11 cellular contexts compared by ENCODE assay signal in genomic region chr7:134789967-134790685, GRCh38. TPM values are rescaled to one million over a fixed set of nuclear protein-coding genes. Genes with fewer than 3 reads are reported as not detected.
A peak's percentile ranks its signal among the peaks of the same experiment; 100 is the strongest.
DNase-seq lines count a peak whose midpoint lies in the region; ATAC-seq, FAIRE-seq and TF ChIP-seq lines count a peak whose summit lies in the region.
"Had no signal": no experiment of that assay in that cellular context is flagged by ENCODE, and none has a peak within 500 bp of the region (broad histone marks: within the 10 kb centered on the region; RNA-seq: fewer than 3 reads in every experiment).

No MANE protein-coding gene starts in this region.

- H4K20me1 ChIP-seq in GM23338 (replicated peaks; ENCODE audit: insufficient read depth): no peaks in the 10 kb centered on the region
- no peaks in the 10 kb centered on the region for H4K20me1 ChIP-seq in GM12878 (ENCODE audit: control insufficient read depth, insufficient read depth)

- peak; percentile 20 for ATAC-seq in GM23338
- ATAC-seq in GM12878: peak; percentile 52; the same call in 2 of the 3 replicates
- ATAC-seq in left lobe of liver: peak; percentile 56
- no peak for ATAC-seq in stimulated activated memory B cell treated with anti-CD40 and anti-IgM and Interleukin-4, amounts not matched to agents 10 μg/mL and 1 μg/mL and 100 μg/mL, for 72 hours

- H3K79me2 ChIP-seq in GM23338 (replicated peaks; ENCODE audit: insufficient read depth): peaks cover 100% of the 10 kb centered on the region
- H3K79me2 ChIP-seq in GM12878 (ENCODE audit: control insufficient read depth, insufficient read depth, low read length): no peaks in the 10 kb centered on the region

- in situ Hi-C loops in GM12878 (cut with MboI): no loop called here

- TF ChIP-seq CTCF in GM23338 (conservative IDR thresholded peaks at IDR 0.05; ENCODE audit: low read depth in 2 of 2) (no peak), GM12878 (IDR thresholded peaks at IDR 0.05 in 2 of 3, conservative IDR thresholded peaks at IDR 0.05 in 1 of 3; ENCODE audit: control insufficient read depth in 2 of 3, extremely low read depth in 1 of 3, insufficient read depth in 1 of 3, low read depth in 3 of 3, low read length in 3 of 3) (no peak)

- no peak overlapping the region for H2AFZ ChIP-seq in GM23338
- H2AFZ ChIP-seq in GM12878 (ENCODE audit: control insufficient read depth, low read depth, low read length): no peak overlapping the region

- FAIRE-seq in GM12878 (lab: Jason Lieb, UNC) (no peak), small intestine (lab: Jason Lieb, UNC) (no peak)

- no peak overlapping the region for H3K4me3 ChIP-seq in GM23338
- no peak overlapping the region for H3K4me3 ChIP-seq in GM12878
- no peak overlapping the region for H3K4me3 ChIP-seq in small intestine (ENCODE audit: low read depth in 1 of 2, low read length in 2 of 2)

- H3K36me3 Mint-ChIP-seq in GM23338 (ENCODE audit: low read depth): peaks cover 37% of the 10 kb centered on the region
- no peaks in the 10 kb centered on the region for H3K36me3 Mint-ChIP-seq in stimulated activated memory B cell treated with anti-CD40 and anti-IgM and Interleukin-4, amounts not matched to agents 10 μg/mL and 1 μg/mL and 100 μg/mL, for 72 hours

- no peak overlapping the region for H3K4me3 Mint-ChIP-seq in GM23338
- no peak overlapping the region for H3K4me3 Mint-ChIP-seq in stimulated activated memory B cell treated with anti-CD40 and anti-IgM and Interleukin-4, amounts not matched to agents 10 μg/mL and 1 μg/mL and 100 μg/mL, for 72 hours

- H3K27ac Mint-ChIP-seq in GM23338: no peak overlapping the region; the same call in none of the 2 replicates
- H3K27ac Mint-ChIP-seq in stimulated activated memory B cell treated with anti-CD40 and anti-IgM and Interleukin-4, amounts not matched to agents 10 μg/mL and 1 μg/mL and 100 μg/mL, for 72 hours: no peak overlapping the region

- no peak for TF ChIP-seq EP300 in GM12878 (IDR thresholded peaks at IDR 0.05; ENCODE audit: borderline replicate concordance in 1 of 2, control insufficient read depth in 1 of 2, low read depth in 2 of 2, low read length in 2 of 2)

- H3K27me3 Mint-ChIP-seq in GM23338 (ENCODE audit: insufficient read depth, low read depth, poor library complexity): peaks cover 5% of the 10 kb centered on the region
- H3K27me3 Mint-ChIP-seq in stimulated activated memory B cell treated with anti-CD40 and anti-IgM and Interleukin-4, amounts not matched to agents 10 μg/mL and 1 μg/mL and 100 μg/mL, for 72 hours: peaks cover 15% of the 10 kb centered on the region

- RAD21 ChIA-PET in GM12878 (lab: Charles Lee; ENCODE audit: unreplicated experiment): no interaction called here

- TF ChIP-seq RAD21 in GM12878 (IDR thresholded peaks at IDR 0.05; ENCODE audit: insufficient read depth, low read depth, low read length): no peak

- CTCF ChIA-PET in GM12878 (lab: Yijun Ruan, JAX): interaction anchor here (0.8 to 2.2 kb wide), 4 partner anchors 23 to 276 kb away, joined by 3 to 6 read pairs (median 4); no protein-coding TSS in a partner anchor

- H3K4me1 ChIP-seq in GM23338 (ENCODE audit: insufficient read depth) (peaks cover 22% of the 10 kb centered on the region; the same call in 1 of the 2 replicates), GM12878 (ENCODE audit: control insufficient read depth, insufficient read depth, low read length) (no peaks in the 10 kb centered on the region), small intestine (ENCODE audit: control insufficient read depth in 2 of 2, insufficient read depth in 1 of 2, low read depth in 1 of 2, low read length in 1 of 2) (no peaks in the 10 kb centered on the region)

- H3K4me2 ChIP-seq in GM23338 (peak overlapping the region; percentile 15; the same call in 1 of the 2 replicates), GM12878 (ENCODE audit: control insufficient read depth, insufficient read depth) (no peak overlapping the region)

- SMC1A ChIA-PET in GM12878 (lab: Charles Lee; ENCODE audit: uncharacterized antibody, unreplicated experiment): interaction anchor here (0.6 to 1.0 kb wide), 4 partner anchors 24 to 122 kb away, joined by 3 to 4 read pairs (median 3); no protein-coding TSS in a partner anchor

- H3K9ac ChIP-seq in GM12878 (ENCODE audit: control insufficient read depth, insufficient read depth, low read length): no peak overlapping the region

- no peak for TF ChIP-seq POLR2A in GM12878 (IDR thresholded peaks at IDR 0.05; ENCODE audit: low read depth, low read length)

- peaks cover under 1% of the 10 kb centered on the region; the same call in 1 of the 3 replicates for H3K9me3 Mint-ChIP-seq in GM23338
- no peaks in the 10 kb centered on the region for H3K9me3 Mint-ChIP-seq in stimulated activated memory B cell treated with anti-CD40 and anti-IgM and Interleukin-4, amounts not matched to agents 10 μg/mL and 1 μg/mL and 100 μg/mL, for 72 hours

- H3K36me3 ChIP-seq in GM23338 (ENCODE audit: insufficient read depth): no peaks in the 10 kb centered on the region; the same call in 1 of the 2 replicates
- no peaks in the 10 kb centered on the region for H3K36me3 ChIP-seq in GM12878 (ENCODE audit: control insufficient read depth in 2 of 2, insufficient read depth in 2 of 2, low read length in 1 of 2)
- H3K36me3 ChIP-seq in small intestine (ENCODE audit: control insufficient read depth in 2 of 2, insufficient read depth in 2 of 2, low read length in 2 of 2): no peaks in the 10 kb centered on the region

- intact Hi-C loops in GM12878 (cut with micrococcal nuclease; ENCODE audit: unreplicated experiment): no loop called here

- DNase-seq in GM23338 (ENCODE audit: low spot score): no peak
- no peak for DNase-seq in GM12878 (ENCODE audit: low read depth, low spot score)
- no peak for DNase-seq in left lobe of liver (ENCODE audit: low spot score)
- DNase-seq in small intestine: peak; percentile 7
- DNase-seq in T-helper 1 cell: no peak
- no peak for DNase-seq in activated effector memory CD4-positive, alpha-beta T cell treated with anti-CD3 and anti-CD28 coated beads, Interleukin-2, amount 50 U/mL, for 16 hours
- DNase-seq in nucleus accumbens (lab: John Stamatoyannopoulos, UW): no peak
- DNase-seq: activated naive CD4-positive, alpha-beta T cell treated with Interleukin-2 at 50 U/mL for 16 hours; NCI-H446; T-helper 9 cell had no signal

- H3K9me2 ChIP-seq in GM23338 (ENCODE audit: insufficient read depth): 0 out of 2 replicates have a peak, but pooled peaks cover 4% of the 10 kb centered on the region

- 64% methylated on average over 2 of the region's 2 CpGs for WGBS in GM12878 (ENCODE audit: insufficient coverage, insufficient replicate concordance, low lambda C conversion rate, missing lambda C conversion rate)
- WGBS in small intestine, 3 donors: 60 to 82% (median 68%) methylated on average over 2 of the region's 2 CpGs

- H3K4me1 Mint-ChIP-seq in GM23338: peaks cover 20% of the 10 kb centered on the region
- H3K4me1 Mint-ChIP-seq in stimulated activated memory B cell treated with anti-CD40 and anti-IgM and Interleukin-4, amounts not matched to agents 10 μg/mL and 1 μg/mL and 100 μg/mL, for 72 hours: no peaks in the 10 kb centered on the region

- POLR2A ChIA-PET in GM12878 (lab: Charles Lee): interaction anchor here (0.7 to 0.9 kb wide), 2 partner anchors 15 to 40 kb away, joined by 3 to 4 read pairs; no protein-coding TSS in a partner anchor

- H3K27me3 ChIP-seq in GM23338 (ENCODE audit: insufficient read depth): no peaks in the 10 kb centered on the region
- H3K27me3 ChIP-seq in GM12878 (replicated peaks in 1 of 2; ENCODE audit: control insufficient read depth in 2 of 2, insufficient read depth in 2 of 2, low read length in 1 of 2): no peaks in the 10 kb centered on the region; a peak in 1 of 4 replicates
- H3K27me3 ChIP-seq in small intestine (ENCODE audit: control insufficient read depth in 2 of 2, insufficient read depth in 2 of 2, low read length in 2 of 2): no peaks in the 10 kb centered on the region

- no peaks in the 10 kb centered on the region for H3F3A ChIP-seq in GM23338 (replicated peaks; ENCODE audit: low read depth)

- no TSS peak for BruUV-seq in GM12878 (replicated peaks; lab: Mats Ljungman, UMichigan)

- H3K9me3 ChIP-seq in GM12878 (replicated peaks; ENCODE audit: control insufficient read depth, insufficient read depth, low read length): no peaks in the 10 kb centered on the region
- H3K9me3 ChIP-seq in small intestine (ENCODE audit: control insufficient read depth, low read depth): no peaks in the 10 kb centered on the region

- peak overlapping the region; percentile 23; the same call in 1 of the 2 replicates for H3K27ac ChIP-seq in GM23338 (ENCODE audit: low read depth)
- no peak overlapping the region for H3K27ac ChIP-seq in GM12878 (ENCODE audit: control insufficient read depth, insufficient read depth)
- peak overlapping the region in 1 of 2 donors; percentile 66 for H3K27ac ChIP-seq in small intestine (ENCODE audit: low read depth in 1 of 2, low read length in 1 of 2)

TF ChIP-seq in GM12878, 131 proteins besides CTCF, POLR2A, EP300 and RAD21:
- TF ChIP-seq SRF (IDR thresholded peaks at IDR 0.05; ENCODE audit: low read depth in 2 of 2, low read length in 2 of 2): peak; percentile 25 to 53; a peak in 2 of 4 replicates
- TF ChIP-seq KDM1A (IDR thresholded peaks at IDR 0.05; ENCODE audit: borderline replicate concordance): no peak

RNA-seq across cellular contexts. Expression of gene CALD1, which starts 10.7 kb away (rescaled TPM):
- 132 and 133 TPM in 2 replicates for total RNA-seq in GM23338 (2014; rRNA removed; shearing (Covaris generic))
- polyA plus RNA-seq in GM23338 (2016; fragmentation: Nextera tagmentation; extraction: Ambion mirVana) (762 and 842 TPM in 2 replicates), GM12878 (2011; rRNA removed) (0.75 and 1.3 TPM in 2 replicates), GM12878 (2014; fragmentation: Illumina TruSeq; extraction: Trizol) (0.09 and 0.10 TPM in 2 replicates), GM12878 (2014; fragmentation: Nextera tagmentation; extraction: Ambion mirVana) (under 1 TPM; 0.03 to 0.04 TPM), GM12878 (2014; rRNA removed) (0.17 and 0.19 TPM in 2 replicates), GM12878 (2016; fragmentation: Nextera tagmentation; extraction: Ambion mirVana) (under 1 TPM; 0.40 to 0.69 TPM), small intestine (10 to 100 TPM in 2 of 3 donors, 1 to 10 TPM in 1; 3.4 to 62.8 (median 27.8) TPM)
- 0.75 TPM in 1 of 2 replicates, not detected in the other for total RNA-seq in GM12878 (2013; cell fraction: nucleolus; rRNA removed)
- total RNA-seq in GM12878 (2014; rRNA removed) (0.23 and 0.65 TPM in 2 replicates), GM12878 (2014; rRNA removed; fragmentation: Illumina TruSeq; extraction: Trizol) (0.14 and 0.22 TPM in 2 replicates), GM12878 (2021) (0.54 and 0.74 TPM in 2 replicates), left lobe of liver (145 TPM)
- 0.08 TPM for polyA plus RNA-seq in GM12878 (2011; ENCODE audit: low read depth)
- 0.36 and 0.42 TPM in 2 replicates for polyA plus RNA-seq in GM12878 (2011; cell fraction: cytosol; rRNA removed)
- polyA plus RNA-seq in GM12878 (2011; cell fraction: nucleus; rRNA removed): 0.44 and 0.67 TPM in 2 replicates
- polyA plus RNA-seq in GM12878 (2012): 0.11 and 0.22 TPM in 2 replicates
- polyA minus RNA-seq in GM12878 (2011; rRNA and poly(A)+ RNA removed): 0.15 and 0.31 TPM in 2 replicates
- 0.52 TPM in 1 of 2 replicates, not detected in the other for polyA minus RNA-seq in GM12878 (2011; cell fraction: cytosol; rRNA and poly(A)+ RNA removed)
- polyA minus RNA-seq in GM12878 (2011; cell fraction: nucleus; rRNA and poly(A)+ RNA removed): 0.24 and 0.29 TPM in 2 replicates

Comparison
In these comparisons a context has a peak if more than half of its experiments do, and no peak if none do; other contexts are left out.
1. RNA of gene CALD1, which starts 10.7 kb away (total RNA-seq): 145 TPM in left lobe of liver (single experiment) and 132 to 133 TPM in GM23338; 0.14 to 0.75 TPM in GM12878; every median in the first group is over 10 times any median in the second.